In the genomic region with DNA sequence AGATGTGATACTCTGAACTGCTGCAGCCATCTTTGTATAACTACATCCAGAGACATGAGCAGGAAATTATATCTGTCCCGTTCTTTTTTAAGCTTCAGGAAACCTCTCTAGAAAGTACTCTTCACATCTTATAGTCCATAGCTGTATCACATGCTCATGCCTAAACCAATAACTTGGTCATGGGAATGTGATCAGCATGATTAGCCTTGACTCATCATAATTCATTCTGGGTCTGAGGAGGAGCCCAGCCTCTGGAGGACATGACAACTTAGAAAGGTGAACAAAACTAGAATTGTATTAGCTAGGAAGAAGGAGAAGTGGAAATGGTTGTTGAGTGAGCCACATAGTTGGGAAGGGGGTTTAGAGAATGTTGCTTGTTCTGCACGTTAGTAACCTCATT, we compare ENCODE assay signal across 33 cellular contexts.
"Had no signal": no experiment of that assay in that cellular context is flagged by ENCODE, and none has a peak within 500 bp of the region (broad histone marks: within the 10 kb centered on the region; RNA-seq: fewer than 3 reads in every experiment).

No MANE protein-coding gene starts in this region.

- H3K9me3 Mint-ChIP-seq: activated CD4-positive, alpha-beta memory T cell treated with anti-CD3 and anti-CD28 coated beads, Interleukin-2, amount 10 ng/mL, durations not matched to agents 7 days and 5 days; activated naive CD4-positive, alpha-beta T cell treated with anti-CD3 and anti-CD28 coated beads, Interleukin-2, amount 10 ng/mL, durations not matched to agents 7 days and 5 days; activated naive CD8-positive, alpha-beta T cell treated with anti-CD3 and anti-CD28 coated beads, Interleukin-2, amount 50 U/mL, for 24 hours had no signal

- H3K27me3 Mint-ChIP-seq: activated naive CD4-positive, alpha-beta T cell treated with anti-CD3 and anti-CD28 coated beads, Interleukin-2, amount 10 ng/mL, durations not matched to agents 7 days and 5 days; activated naive CD8-positive, alpha-beta T cell treated with anti-CD3 and anti-CD28 coated beads, Interleukin-2, amount 50 U/mL, for 24 hours had no signal

- DNase-seq: activated CD4-positive, alpha-beta memory T cell treated with anti-CD3 and anti-CD28 coated beads, Interleukin-2, amount 10 ng/mL, durations not matched to agents 7 days and 5 days; activated CD4-positive, alpha-beta T cell treated with anti-CD3 and anti-CD28 coated beads for 1 hour; activated CD4-positive, alpha-beta T cell treated with anti-CD3 and anti-CD28 coated beads for 48 hours; activated CD4-positive, CD25-positive, alpha-beta regulatory T cell; activated CD8-positive, alpha-beta memory T cell treated with anti-CD3 and anti-CD28 coated beads for 24 hours; activated CD8-positive, alpha-beta memory T cell treated with anti-CD3 and anti-CD28 coated beads, Interleukin-2, amount 10 ng/mL, durations not matched to agents 7 days and 5 days; activated CD8-positive, alpha-beta memory T cell treated with anti-CD3 and anti-CD28 coated beads, Interleukin-2, amount 50 U/mL, for 48 hours; activated effector memory CD4-positive, alpha-beta T cell treated with Interleukin-2 at 50 U/mL for 16 hours; activated naive CD4-positive, alpha-beta T cell treated with anti-CD3 and anti-CD28 coated beads, Interleukin-2, amount 10 ng/mL, durations not matched to agents 7 days and 5 days; activated naive CD8-positive, alpha-beta T cell treated with anti-CD3 and anti-CD28 coated beads, Interleukin-2, amount 50 U/mL, for 24 hours; activated T-cell treated with anti-CD3 and anti-CD28 coated beads, Interleukin-2, amount 50 U/mL, for 48 hours; aorta; brain microvascular endothelial cell; central memory CD4-positive, alpha-beta T cell; Karpas-422; MG63; NCI-H1048; NCI-H1105 treated with DMSO at 0.1 percent for 48 hours; NCI-H1436; NCI-H1694; NCI-H1930; NCI-H2081 treated with DMSO at 0.1 percent for 48 hours; NCI-H345; NCI-H524 treated with DMSO at 0.1 percent for 48 hours; Peyer's patch; RPMI8226; SIG-M5; SW 1271; T-helper 1 cell; T1000; WERI-Rb-1 had no signal

- H3K4me3 Mint-ChIP-seq: activated CD4-positive, alpha-beta memory T cell treated with anti-CD3 and anti-CD28 coated beads, Interleukin-2, amount 10 ng/mL, durations not matched to agents 7 days and 5 days; activated CD8-positive, alpha-beta memory T cell treated with anti-CD3 and anti-CD28 coated beads, Interleukin-2, amount 10 ng/mL, durations not matched to agents 7 days and 5 days; activated naive CD4-positive, alpha-beta T cell treated with anti-CD3 and anti-CD28 coated beads, Interleukin-2, amount 10 ng/mL, durations not matched to agents 7 days and 5 days; activated naive CD8-positive, alpha-beta T cell; activated naive CD8-positive, alpha-beta T cell treated with anti-CD3 and anti-CD28 coated beads, Interleukin-2, amount 50 U/mL, for 24 hours had no signal

- H3K36me3 ChIP-seq: brain microvascular endothelial cell, MG63, Peyer's patch, WERI-Rb-1 had no signal

- H3K36me3 Mint-ChIP-seq: activated CD8-positive, alpha-beta memory T cell treated with anti-CD3 and anti-CD28 coated beads, Interleukin-2, amount 10 ng/mL, durations not matched to agents 7 days and 5 days; activated naive CD4-positive, alpha-beta T cell treated with anti-CD3 and anti-CD28 coated beads, Interleukin-2, amount 10 ng/mL, durations not matched to agents 7 days and 5 days had no signal

- H3K27me3 ChIP-seq: brain microvascular endothelial cell, MG63, Peyer's patch had no signal

- H3K9me3 ChIP-seq: MG63, Peyer's patch had no signal

- H3K4me3 ChIP-seq: MG63, Peyer's patch had no signal

- ATAC-seq: activated CD8-positive, alpha-beta memory T cell treated with anti-CD3 and anti-CD28 coated beads, Interleukin-2, amount 10 ng/mL, durations not matched to agents 7 days and 5 days; activated naive CD8-positive, alpha-beta T cell treated with anti-CD3 and anti-CD28 coated beads, Interleukin-2, amount 50 U/mL, for 24 hours; Right ventricle myocardium inferior had no signal

- H3K27ac Mint-ChIP-seq: activated CD4-positive, alpha-beta memory T cell treated with anti-CD3 and anti-CD28 coated beads, Interleukin-2, amount 10 ng/mL, durations not matched to agents 7 days and 5 days; activated CD8-positive, alpha-beta memory T cell treated with anti-CD3 and anti-CD28 coated beads, Interleukin-2, amount 10 ng/mL, durations not matched to agents 7 days and 5 days; activated naive CD4-positive, alpha-beta T cell treated with anti-CD3 and anti-CD28 coated beads, Interleukin-2, amount 10 ng/mL, durations not matched to agents 7 days and 5 days; activated naive CD8-positive, alpha-beta T cell; activated naive CD8-positive, alpha-beta T cell treated with anti-CD3 and anti-CD28 coated beads, Interleukin-2, amount 50 U/mL, for 24 hours had no signal

- H3K4me1 ChIP-seq: Peyer's patch had no signal

- H3K27ac ChIP-seq: brain microvascular endothelial cell, Peyer's patch, WERI-Rb-1 had no signal
